Comparison of ENCODE assay signal across 17 cellular contexts in the genomic region with DNA sequence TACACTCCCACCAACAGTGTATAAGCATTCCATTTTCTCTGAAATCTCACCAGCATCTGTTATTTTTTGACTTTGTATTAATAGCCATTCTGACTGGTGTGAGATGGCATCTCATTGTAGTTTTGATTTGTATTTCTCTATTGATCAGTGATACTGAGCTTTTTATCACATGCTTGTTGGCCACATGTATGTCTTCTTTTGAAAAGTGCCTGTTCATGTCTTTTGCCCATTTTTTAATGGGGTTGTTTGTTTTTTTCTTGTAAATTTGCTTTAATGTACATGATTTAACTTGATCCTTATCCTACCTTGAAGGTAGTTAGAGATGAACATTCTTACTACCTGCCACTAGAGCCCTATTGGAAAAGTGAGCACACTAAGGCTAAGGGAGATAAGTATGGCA.
"Had no signal": no experiment of that assay in that cellular context is flagged by ENCODE, and none has a peak within 500 bp of the region (broad histone marks: within the 10 kb centered on the region; RNA-seq: fewer than 3 reads in every experiment).

No MANE protein-coding gene starts in this region.

- H3K9me3 ChIP-seq: testis, thoracic aorta, thyroid gland, upper lobe of right lung, uterus, vagina had no signal

- H3K36me3 ChIP-seq: stomach, suprapubic skin, thoracic aorta, thyroid gland, tibial artery, tibial nerve, transverse colon, upper lobe of left lung, upper lobe of right lung, uterus, vagina had no signal

- ATAC-seq: stimulated activated effector memory CD8-positive, alpha-beta T cell treated with anti-CD3 and anti-CD28 coated beads, Interleukin-12 subunit alpha, Interleukin-12 subunit beta, amount 100 ng/mL, for 72 hours; stimulated activated memory B cell treated with anti-CD40 and anti-IgM and Interleukin-4, amounts not matched to agents 10 μg/mL and 1 μg/mL and 100 μg/mL, for 72 hours; stimulated activated naive B cell treated with anti-CD40 and anti-IgM and Interleukin-4, amounts not matched to agents 10 μg/mL and 1 μg/mL and 100 μg/mL, for 72 hours; stimulated activated naive CD8-positive, alpha-beta T cell treated with anti-CD3 and anti-CD28 coated beads, Interleukin-15, amount 100 ng/mL, for 72 hours; stimulated activated naive CD8-positive, alpha-beta T cell treated with anti-CD3 and anti-CD28 coated beads, Interleukin-15, Interleukin-2, amounts not matched to agents 100 U/mL and 50 U/mL, for 24 hours; upper lobe of right lung had no signal

- H3K27ac ChIP-seq: stomach, suprapubic skin, testis, thoracic aorta, thyroid gland, tibial artery, tibial nerve, transverse colon, upper lobe of left lung, upper lobe of right lung, uterus, vagina had no signal

- H3K4me1 ChIP-seq: stomach, suprapubic skin, testis, thyroid gland, tibial artery, tibial nerve, transverse colon, upper lobe of left lung, upper lobe of right lung, uterus, vagina had no signal

- H3K4me3 ChIP-seq: stomach, suprapubic skin, testis, thoracic aorta, thyroid gland, tibial artery, tibial nerve, transverse colon, upper lobe of left lung, upper lobe of right lung, uterus, vagina had no signal
